Comparison of ENCODE assay signal across 2 cellular contexts in genomic region chr19:58401825-58402433, GRCh38.
TF ChIP-seq lines count a peak whose summit lies in the region.

No MANE protein-coding gene starts in this region.

TF ChIP-seq in SK-N-SH, 30 proteins besides CTCF, POLR2A, EP300 and RAD21 (continued from another document):
- TF ChIP-seq, protein P1, sequence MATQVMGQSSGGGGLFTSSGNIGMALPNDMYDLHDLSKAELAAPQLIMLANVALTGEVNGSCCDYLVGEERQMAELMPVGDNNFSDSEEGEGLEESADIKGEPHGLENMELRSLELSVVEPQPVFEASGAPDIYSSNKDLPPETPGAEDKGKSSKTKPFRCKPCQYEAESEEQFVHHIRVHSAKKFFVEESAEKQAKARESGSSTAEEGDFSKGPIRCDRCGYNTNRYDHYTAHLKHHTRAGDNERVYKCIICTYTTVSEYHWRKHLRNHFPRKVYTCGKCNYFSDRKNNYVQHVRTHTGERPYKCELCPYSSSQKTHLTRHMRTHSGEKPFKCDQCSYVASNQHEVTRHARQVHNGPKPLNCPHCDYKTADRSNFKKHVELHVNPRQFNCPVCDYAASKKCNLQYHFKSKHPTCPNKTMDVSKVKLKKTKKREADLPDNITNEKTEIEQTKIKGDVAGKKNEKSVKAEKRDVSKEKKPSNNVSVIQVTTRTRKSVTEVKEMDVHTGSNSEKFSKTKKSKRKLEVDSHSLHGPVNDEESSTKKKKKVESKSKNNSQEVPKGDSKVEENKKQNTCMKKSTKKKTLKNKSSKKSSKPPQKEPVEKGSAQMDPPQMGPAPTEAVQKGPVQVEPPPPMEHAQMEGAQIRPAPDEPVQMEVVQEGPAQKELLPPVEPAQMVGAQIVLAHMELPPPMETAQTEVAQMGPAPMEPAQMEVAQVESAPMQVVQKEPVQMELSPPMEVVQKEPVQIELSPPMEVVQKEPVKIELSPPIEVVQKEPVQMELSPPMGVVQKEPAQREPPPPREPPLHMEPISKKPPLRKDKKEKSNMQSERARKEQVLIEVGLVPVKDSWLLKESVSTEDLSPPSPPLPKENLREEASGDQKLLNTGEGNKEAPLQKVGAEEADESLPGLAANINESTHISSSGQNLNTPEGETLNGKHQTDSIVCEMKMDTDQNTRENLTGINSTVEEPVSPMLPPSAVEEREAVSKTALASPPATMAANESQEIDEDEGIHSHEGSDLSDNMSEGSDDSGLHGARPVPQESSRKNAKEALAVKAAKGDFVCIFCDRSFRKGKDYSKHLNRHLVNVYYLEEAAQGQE (IDR thresholded peaks at IDR 0.05; ENCODE audit: low read depth, low read length): no peak
- no peak for TF ChIP-seq ZBTB33 (IDR thresholded peaks at IDR 0.05; ENCODE audit: borderline replicate concordance, low read depth)
- TF ChIP-seq, protein P2, sequence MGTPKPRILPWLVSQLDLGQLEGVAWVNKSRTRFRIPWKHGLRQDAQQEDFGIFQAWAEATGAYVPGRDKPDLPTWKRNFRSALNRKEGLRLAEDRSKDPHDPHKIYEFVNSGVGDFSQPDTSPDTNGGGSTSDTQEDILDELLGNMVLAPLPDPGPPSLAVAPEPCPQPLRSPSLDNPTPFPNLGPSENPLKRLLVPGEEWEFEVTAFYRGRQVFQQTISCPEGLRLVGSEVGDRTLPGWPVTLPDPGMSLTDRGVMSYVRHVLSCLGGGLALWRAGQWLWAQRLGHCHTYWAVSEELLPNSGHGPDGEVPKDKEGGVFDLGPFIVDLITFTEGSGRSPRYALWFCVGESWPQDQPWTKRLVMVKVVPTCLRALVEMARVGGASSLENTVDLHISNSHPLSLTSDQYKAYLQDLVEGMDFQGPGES (IDR thresholded peaks at IDR 0.05; ENCODE audit: low read depth, low read length): no peak

TF ChIP-seq in SK-N-SH treated with all-trans-retinoic acid at 6 μM for 48 hours, 23 proteins besides CTCF, POLR2A, EP300 and RAD21 (continued from another document):
- TF ChIP-seq CREB5 (CRISPR knock-in tag; IDR thresholded peaks at IDR 0.05; ENCODE audit: low read depth): no peak
- TF ChIP-seq ZNF8 (CRISPR knock-in tag; IDR thresholded peaks at IDR 0.05): no peak
- TF ChIP-seq, protein P3, sequence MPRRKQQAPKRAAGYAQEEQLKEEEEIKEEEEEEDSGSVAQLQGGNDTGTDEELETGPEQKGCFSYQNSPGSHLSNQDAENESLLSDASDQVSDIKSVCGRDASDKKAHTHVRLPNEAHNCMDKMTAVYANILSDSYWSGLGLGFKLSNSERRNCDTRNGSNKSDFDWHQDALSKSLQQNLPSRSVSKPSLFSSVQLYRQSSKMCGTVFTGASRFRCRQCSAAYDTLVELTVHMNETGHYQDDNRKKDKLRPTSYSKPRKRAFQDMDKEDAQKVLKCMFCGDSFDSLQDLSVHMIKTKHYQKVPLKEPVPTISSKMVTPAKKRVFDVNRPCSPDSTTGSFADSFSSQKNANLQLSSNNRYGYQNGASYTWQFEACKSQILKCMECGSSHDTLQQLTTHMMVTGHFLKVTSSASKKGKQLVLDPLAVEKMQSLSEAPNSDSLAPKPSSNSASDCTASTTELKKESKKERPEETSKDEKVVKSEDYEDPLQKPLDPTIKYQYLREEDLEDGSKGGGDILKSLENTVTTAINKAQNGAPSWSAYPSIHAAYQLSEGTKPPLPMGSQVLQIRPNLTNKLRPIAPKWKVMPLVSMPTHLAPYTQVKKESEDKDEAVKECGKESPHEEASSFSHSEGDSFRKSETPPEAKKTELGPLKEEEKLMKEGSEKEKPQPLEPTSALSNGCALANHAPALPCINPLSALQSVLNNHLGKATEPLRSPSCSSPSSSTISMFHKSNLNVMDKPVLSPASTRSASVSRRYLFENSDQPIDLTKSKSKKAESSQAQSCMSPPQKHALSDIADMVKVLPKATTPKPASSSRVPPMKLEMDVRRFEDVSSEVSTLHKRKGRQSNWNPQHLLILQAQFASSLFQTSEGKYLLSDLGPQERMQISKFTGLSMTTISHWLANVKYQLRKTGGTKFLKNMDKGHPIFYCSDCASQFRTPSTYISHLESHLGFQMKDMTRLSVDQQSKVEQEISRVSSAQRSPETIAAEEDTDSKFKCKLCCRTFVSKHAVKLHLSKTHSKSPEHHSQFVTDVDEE (CRISPR knock-in tag; IDR thresholded peaks at IDR 0.05): no peak
- TF ChIP-seq CSDC2 (CRISPR knock-in tag; IDR thresholded peaks at IDR 0.05): no peak
- TF ChIP-seq, protein P4, sequence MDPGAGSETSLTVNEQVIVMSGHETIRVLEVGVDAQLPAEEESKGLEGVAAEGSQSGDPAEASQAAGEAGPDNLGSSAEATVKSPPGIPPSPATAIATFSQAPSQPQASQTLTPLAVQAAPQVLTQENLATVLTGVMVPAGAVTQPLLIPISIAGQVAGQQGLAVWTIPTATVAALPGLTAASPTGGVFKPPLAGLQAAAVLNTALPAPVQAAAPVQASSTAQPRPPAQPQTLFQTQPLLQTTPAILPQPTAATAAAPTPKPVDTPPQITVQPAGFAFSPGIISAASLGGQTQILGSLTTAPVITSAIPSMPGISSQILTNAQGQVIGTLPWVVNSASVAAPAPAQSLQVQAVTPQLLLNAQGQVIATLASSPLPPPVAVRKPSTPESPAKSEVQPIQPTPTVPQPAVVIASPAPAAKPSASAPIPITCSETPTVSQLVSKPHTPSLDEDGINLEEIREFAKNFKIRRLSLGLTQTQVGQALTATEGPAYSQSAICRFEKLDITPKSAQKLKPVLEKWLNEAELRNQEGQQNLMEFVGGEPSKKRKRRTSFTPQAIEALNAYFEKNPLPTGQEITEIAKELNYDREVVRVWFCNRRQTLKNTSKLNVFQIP (CRISPR knock-in tag; IDR thresholded peaks at IDR 0.05; ENCODE audit: borderline replicate concordance, low read depth): no peak
- no peak for TF ChIP-seq TOX (CRISPR knock-in tag; IDR thresholded peaks at IDR 0.05; ENCODE audit: borderline replicate concordance)
- TF ChIP-seq TCF4 (CRISPR knock-in tag; IDR thresholded peaks at IDR 0.05; ENCODE audit: borderline replicate concordance): no peak
- no peak for TF ChIP-seq ZC3H10 (CRISPR knock-in tag; IDR thresholded peaks at IDR 0.05)
- TF ChIP-seq ARNTL (CRISPR knock-in tag; IDR thresholded peaks at IDR 0.05; ENCODE audit: borderline replicate concordance, low read depth): no peak
- no peak for TF ChIP-seq SNAI2 (CRISPR knock-in tag; IDR thresholded peaks at IDR 0.05)
- no peak for TF ChIP-seq GLIS3 (CRISPR knock-in tag; IDR thresholded peaks at IDR 0.05)
- TF ChIP-seq ESRRG (CRISPR knock-in tag; IDR thresholded peaks at IDR 0.05): no peak
- TF ChIP-seq ZFP30 (CRISPR knock-in tag; IDR thresholded peaks at IDR 0.05): no peak
- TF ChIP-seq BACH2 (CRISPR knock-in tag; IDR thresholded peaks at IDR 0.05; ENCODE audit: borderline replicate concordance): no peak
- TF ChIP-seq ZNF565 (CRISPR knock-in tag; conservative IDR thresholded peaks at IDR 0.05; ENCODE audit: low read depth): no peak
